In the genomic region with DNA sequence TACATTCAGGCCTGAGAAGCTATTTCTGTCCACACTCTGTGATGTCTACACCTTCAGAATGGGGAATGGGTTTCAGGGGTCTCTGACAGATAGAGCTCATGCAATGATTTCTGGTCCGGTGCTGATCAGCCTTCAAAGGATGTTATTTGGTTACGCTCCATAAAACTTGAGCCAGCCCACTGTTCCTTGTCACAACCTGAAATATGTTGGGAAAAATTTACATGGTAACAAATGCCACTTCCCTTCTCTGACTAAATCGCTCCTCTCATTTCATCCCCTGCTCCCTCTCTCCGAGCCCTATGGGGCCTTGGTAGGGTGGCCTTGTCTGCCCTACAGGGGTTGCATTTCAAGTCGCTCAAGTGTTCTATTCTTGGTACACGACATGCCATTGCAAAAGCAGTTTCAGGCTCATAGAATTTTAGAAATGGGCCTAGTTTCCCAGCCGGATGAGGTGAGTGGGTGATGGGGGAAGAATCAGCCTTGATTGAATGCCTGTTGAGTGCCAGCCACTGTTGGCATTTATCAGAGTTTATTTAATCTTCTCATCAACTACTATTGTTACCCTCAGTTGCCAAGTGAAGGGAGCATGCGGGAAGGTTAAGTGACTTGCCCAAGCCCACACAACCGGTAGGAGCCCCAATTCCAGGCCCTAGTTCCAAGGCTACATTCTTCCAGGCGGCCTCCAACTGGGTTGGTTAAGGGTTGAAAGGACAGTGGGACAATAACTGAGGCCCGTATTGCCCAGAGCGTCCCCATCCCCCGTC, we compare ENCODE assay signal across 8 cellular contexts. TPM values are rescaled to one million over a fixed set of nuclear protein-coding genes. Genes with fewer than 3 reads are reported as not detected.
A peak's percentile ranks its signal among the peaks of the same experiment; 100 is the strongest.
DNase-seq lines count a peak whose midpoint lies in the region; ATAC-seq and TF ChIP-seq lines count a peak whose summit lies in the region.

No MANE protein-coding gene starts in this region.

- H3K4me2 ChIP-seq in SU-DHL-6 (ENCODE audit: low read depth, low read length, poor library complexity, severe bottlenecking) = peak overlapping the region; percentile 69
- H3K4me2 ChIP-seq in hepatocyte = peak overlapping the region; percentile 68
- peak overlapping the region; percentile 83 for H3K4me2 ChIP-seq in skeletal muscle satellite cell (ENCODE audit: low read length)

- DNase-seq in hepatocyte (ENCODE audit: low spot score) (no peak), NCI-H2171 (lab: John Stamatoyannopoulos, UW) (no peak)
- DNase-seq in stimulated activated CD4-positive, alpha-beta T cell treated with anti-CD3 and anti-CD28 coated beads, Interleukin-4, amount 100 ng/mL, for 24 hours = no peak
- DNase-seq in activated CD4-positive, alpha-beta memory T cell treated with anti-CD3 and anti-CD28 coated beads, Interleukin-2, amount 10 ng/mL, durations not matched to agents 7 days and 5 days = no peak

- POLR2A ChIA-PET in activated CD4-positive, alpha-beta memory T cell treated with anti-CD3 and anti-CD28 coated beads, Interleukin-2, amount 10 ng/mL, durations not matched to agents 7 days and 5 days (lab: Charles Lee) = interaction anchor here (0.6 to 5.1 kb wide), 21 partner anchors 10 to 620 kb away, joined by 3 to 37 read pairs (median 4); a partner anchor contains a TSS

- CTCF ChIA-PET in activated CD4-positive, alpha-beta memory T cell treated with anti-CD3 and anti-CD28 coated beads, Interleukin-2, amount 10 ng/mL, durations not matched to agents 7 days and 5 days (lab: Charles Lee) = interaction anchor here (1.0 to 4.9 kb wide), 11 partner anchors 9 to 463 kb away, joined by 3 to 46 read pairs (median 10); no protein-coding TSS in a partner anchor

- H3K9ac ChIP-seq in SU-DHL-6 (ENCODE audit: low read length) (peak overlapping the region; percentile 52), skeletal muscle satellite cell (ENCODE audit: low read depth, low read length) (peak overlapping the region; percentile 73)

- peaks cover 30% of the 10 kb centered on the region for H3K4me1 Mint-ChIP-seq in activated CD4-positive, alpha-beta memory T cell treated with anti-CD3 and anti-CD28 coated beads, Interleukin-2, amount 10 ng/mL, durations not matched to agents 7 days and 5 days

- H3K9me3 Mint-ChIP-seq in activated CD4-positive, alpha-beta memory T cell treated with anti-CD3 and anti-CD28 coated beads, Interleukin-2, amount 10 ng/mL, durations not matched to agents 7 days and 5 days = no peaks in the 10 kb centered on the region

- H3K27me3 ChIP-seq in SU-DHL-6 (ENCODE audit: low read length) (no peaks in the 10 kb centered on the region), hepatocyte (no peaks in the 10 kb centered on the region), skeletal muscle satellite cell (ENCODE audit: control insufficient read depth, insufficient read depth, low read length) (no peaks in the 10 kb centered on the region)

- WGBS in hepatocyte (ENCODE audit: low lambda C conversion rate, missing lambda C conversion rate) = 70% methylated on average over 13 of the region's 13 CpGs

- no peak for ATAC-seq in HG03521 (IDR thresholded peaks at IDR 0.05; ENCODE audit: unreplicated experiment)

- H2AFZ ChIP-seq in SU-DHL-6 (ENCODE audit: low read depth, low read length, severe bottlenecking) = peak overlapping the region; percentile 95
- H2AFZ ChIP-seq in hepatocyte = peak overlapping the region; percentile 7

- H4K20me1 ChIP-seq in SU-DHL-6 (ENCODE audit: low read depth, low read length) (no peaks in the 10 kb centered on the region), hepatocyte (ENCODE audit: insufficient read depth, poor library complexity, severe bottlenecking) (no peaks in the 10 kb centered on the region)

- H3F3A ChIP-seq in SU-DHL-6 (ENCODE audit: insufficient read depth) = no peaks in the 10 kb centered on the region

- TF ChIP-seq CTCF in SU-DHL-6 (IDR thresholded peaks at IDR 0.05; ENCODE audit: insufficient read depth, low read length, poor library complexity, severe bottlenecking) (no peak), hepatocyte (IDR thresholded peaks at IDR 0.05; ENCODE audit: poor library complexity) (no peak)

- H3K4me1 ChIP-seq in hepatocyte (ENCODE audit: insufficient read depth) = peaks cover 32% of the 10 kb centered on the region
- peaks cover 45% of the 10 kb centered on the region for H3K4me1 ChIP-seq in skeletal muscle satellite cell (ENCODE audit: control insufficient read depth, insufficient read depth, low read length)

- peaks cover 10% of the 10 kb centered on the region for H3K36me3 Mint-ChIP-seq in activated CD4-positive, alpha-beta memory T cell treated with anti-CD3 and anti-CD28 coated beads, Interleukin-2, amount 10 ng/mL, durations not matched to agents 7 days and 5 days (ENCODE audit: low read depth)

- H3K27ac Mint-ChIP-seq in activated CD4-positive, alpha-beta memory T cell treated with anti-CD3 and anti-CD28 coated beads, Interleukin-2, amount 10 ng/mL, durations not matched to agents 7 days and 5 days = no peak overlapping the region

- no peaks in the 10 kb centered on the region for H3K79me2 ChIP-seq in SU-DHL-6 (ENCODE audit: insufficient read depth, low read length)
- peaks cover 29% of the 10 kb centered on the region for H3K79me2 ChIP-seq in hepatocyte

- H3K36me3 ChIP-seq in SU-DHL-6 (ENCODE audit: low read length) = no peaks in the 10 kb centered on the region
- no peaks in the 10 kb centered on the region for H3K36me3 ChIP-seq in hepatocyte (replicated peaks; ENCODE audit: insufficient read depth, low read depth)
- H3K36me3 ChIP-seq in skeletal muscle satellite cell (ENCODE audit: insufficient read depth, low read length) = no peaks in the 10 kb centered on the region

- no peak overlapping the region for H3K4me3 Mint-ChIP-seq in activated CD4-positive, alpha-beta memory T cell treated with anti-CD3 and anti-CD28 coated beads, Interleukin-2, amount 10 ng/mL, durations not matched to agents 7 days and 5 days

- no peaks in the 10 kb centered on the region for H3K27me3 Mint-ChIP-seq in activated CD4-positive, alpha-beta memory T cell treated with anti-CD3 and anti-CD28 coated beads, Interleukin-2, amount 10 ng/mL, durations not matched to agents 7 days and 5 days

- H3K9me2 ChIP-seq in SU-DHL-6 (replicated peaks; ENCODE audit: insufficient read depth, low read length) (no peaks in the 10 kb centered on the region), hepatocyte (replicated peaks; ENCODE audit: insufficient read depth) (no peaks in the 10 kb centered on the region)

- no peak overlapping the region for H3K27ac ChIP-seq in SU-DHL-6 (ENCODE audit: low read depth, low read length)
- peak overlapping the region; percentile 80 for H3K27ac ChIP-seq in hepatocyte

- H3K9me3 ChIP-seq in SU-DHL-6 (ENCODE audit: insufficient read depth, low read length) = no peaks in the 10 kb centered on the region
- H3K9me3 ChIP-seq in hepatocyte (ENCODE audit: low read depth) = no peaks in the 10 kb centered on the region
- no peaks in the 10 kb centered on the region for H3K9me3 ChIP-seq in skeletal muscle satellite cell (replicated peaks; ENCODE audit: low read length)

- peak overlapping the region; percentile 56; the same call in 1 of the 2 replicates for H3K4me3 ChIP-seq in GM08714 (ENCODE audit: low read length)
- H3K4me3 ChIP-seq in SU-DHL-6 (ENCODE audit: insufficient read depth, low read length, poor library complexity, severe bottlenecking) = peak overlapping the region; percentile 59
- H3K4me3 ChIP-seq in hepatocyte = no peak overlapping the region
- H3K4me3 ChIP-seq in skeletal muscle satellite cell (ENCODE audit: low read length) = peak overlapping the region; percentile 61

RNA-seq across cellular contexts. Expression of a gene that starts 1.0 kb away (rescaled TPM):
- 51.1 and 59.7 TPM in 2 replicates for total RNA-seq in hepatocyte
- 11.7 and 12.1 TPM in 2 replicates for polyA plus RNA-seq in hepatocyte
- 58.1 and 107 TPM in 2 replicates for total RNA-seq in skeletal muscle satellite cell (2012; rRNA removed)
- total RNA-seq in activated CD4-positive, alpha-beta memory T cell treated with anti-CD3 and anti-CD28 coated beads, Interleukin-2, amount 10 ng/mL, durations not matched to agents 7 days and 5 days = 10 to 100 TPM; 62.4 to 63.5 TPM
